ENCODE assay signal across 1 cellular context in genomic region chr7:98106647-98107312, GRCh38.
TF ChIP-seq lines count a peak whose summit lies in the region.

TSS of gene LMTK2 (plus strand) at chr7:98106862. CDS start at chr7:98107178, 316 bp downstream.

TF ChIP-seq in WTC11, 78 proteins besides CTCF, POLR2A, EP300 and RAD21 (continued from another document):
- TF ChIP-seq, protein P1, sequence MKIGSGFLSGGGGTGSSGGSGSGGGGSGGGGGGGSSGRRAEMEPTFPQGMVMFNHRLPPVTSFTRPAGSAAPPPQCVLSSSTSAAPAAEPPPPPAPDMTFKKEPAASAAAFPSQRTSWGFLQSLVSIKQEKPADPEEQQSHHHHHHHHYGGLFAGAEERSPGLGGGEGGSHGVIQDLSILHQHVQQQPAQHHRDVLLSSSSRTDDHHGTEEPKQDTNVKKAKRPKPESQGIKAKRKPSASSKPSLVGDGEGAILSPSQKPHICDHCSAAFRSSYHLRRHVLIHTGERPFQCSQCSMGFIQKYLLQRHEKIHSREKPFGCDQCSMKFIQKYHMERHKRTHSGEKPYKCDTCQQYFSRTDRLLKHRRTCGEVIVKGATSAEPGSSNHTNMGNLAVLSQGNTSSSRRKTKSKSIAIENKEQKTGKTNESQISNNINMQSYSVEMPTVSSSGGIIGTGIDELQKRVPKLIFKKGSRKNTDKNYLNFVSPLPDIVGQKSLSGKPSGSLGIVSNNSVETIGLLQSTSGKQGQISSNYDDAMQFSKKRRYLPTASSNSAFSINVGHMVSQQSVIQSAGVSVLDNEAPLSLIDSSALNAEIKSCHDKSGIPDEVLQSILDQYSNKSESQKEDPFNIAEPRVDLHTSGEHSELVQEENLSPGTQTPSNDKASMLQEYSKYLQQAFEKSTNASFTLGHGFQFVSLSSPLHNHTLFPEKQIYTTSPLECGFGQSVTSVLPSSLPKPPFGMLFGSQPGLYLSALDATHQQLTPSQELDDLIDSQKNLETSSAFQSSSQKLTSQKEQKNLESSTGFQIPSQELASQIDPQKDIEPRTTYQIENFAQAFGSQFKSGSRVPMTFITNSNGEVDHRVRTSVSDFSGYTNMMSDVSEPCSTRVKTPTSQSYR (CRISPR knock-in tag; IDR thresholded peaks at IDR 0.05): no peak
- TF ChIP-seq, protein P2, sequence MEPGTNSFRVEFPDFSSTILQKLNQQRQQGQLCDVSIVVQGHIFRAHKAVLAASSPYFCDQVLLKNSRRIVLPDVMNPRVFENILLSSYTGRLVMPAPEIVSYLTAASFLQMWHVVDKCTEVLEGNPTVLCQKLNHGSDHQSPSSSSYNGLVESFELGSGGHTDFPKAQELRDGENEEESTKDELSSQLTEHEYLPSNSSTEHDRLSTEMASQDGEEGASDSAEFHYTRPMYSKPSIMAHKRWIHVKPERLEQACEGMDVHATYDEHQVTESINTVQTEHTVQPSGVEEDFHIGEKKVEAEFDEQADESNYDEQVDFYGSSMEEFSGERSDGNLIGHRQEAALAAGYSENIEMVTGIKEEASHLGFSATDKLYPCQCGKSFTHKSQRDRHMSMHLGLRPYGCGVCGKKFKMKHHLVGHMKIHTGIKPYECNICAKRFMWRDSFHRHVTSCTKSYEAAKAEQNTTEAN (CRISPR knock-in tag; IDR thresholded peaks at IDR 0.05): no peak
- TF ChIP-seq GTF2I (CRISPR knock-in tag; conservative IDR thresholded peaks at IDR 0.05) (no peak), OVOL2 (CRISPR knock-in tag; IDR thresholded peaks at IDR 0.05; ENCODE audit: borderline replicate concordance) (no peak), AR (CRISPR knock-in tag; IDR thresholded peaks at IDR 0.05) (no peak), GRHL2 (CRISPR knock-in tag; IDR thresholded peaks at IDR 0.05; ENCODE audit: insufficient replicate concordance, severe bottlenecking) (no peak), NR3C1 (CRISPR knock-in tag; conservative IDR thresholded peaks at IDR 0.05; ENCODE audit: low read depth) (no peak), ZSCAN18 (CRISPR knock-in tag; IDR thresholded peaks at IDR 0.05) (no peak), ZMAT4 (CRISPR knock-in tag; IDR thresholded peaks at IDR 0.05) (no peak), SOX15 (CRISPR knock-in tag; IDR thresholded peaks at IDR 0.05) (no peak), ZNF263 (CRISPR knock-in tag; IDR thresholded peaks at IDR 0.05; ENCODE audit: low read depth) (0 out of 2 replicates have a peak, but pooled peaks have one; percentile 27), KAT7 (CRISPR knock-in tag; IDR thresholded peaks at IDR 0.05; ENCODE audit: borderline replicate concordance) (peak; percentile 76; the same call in 1 of the 2 replicates), PRRX2 (CRISPR knock-in tag; IDR thresholded peaks at IDR 0.05) (no peak), ZNF317 (CRISPR knock-in tag; IDR thresholded peaks at IDR 0.05; ENCODE audit: borderline replicate concordance, low read depth) (no peak)
- TF ChIP-seq, protein P3, sequence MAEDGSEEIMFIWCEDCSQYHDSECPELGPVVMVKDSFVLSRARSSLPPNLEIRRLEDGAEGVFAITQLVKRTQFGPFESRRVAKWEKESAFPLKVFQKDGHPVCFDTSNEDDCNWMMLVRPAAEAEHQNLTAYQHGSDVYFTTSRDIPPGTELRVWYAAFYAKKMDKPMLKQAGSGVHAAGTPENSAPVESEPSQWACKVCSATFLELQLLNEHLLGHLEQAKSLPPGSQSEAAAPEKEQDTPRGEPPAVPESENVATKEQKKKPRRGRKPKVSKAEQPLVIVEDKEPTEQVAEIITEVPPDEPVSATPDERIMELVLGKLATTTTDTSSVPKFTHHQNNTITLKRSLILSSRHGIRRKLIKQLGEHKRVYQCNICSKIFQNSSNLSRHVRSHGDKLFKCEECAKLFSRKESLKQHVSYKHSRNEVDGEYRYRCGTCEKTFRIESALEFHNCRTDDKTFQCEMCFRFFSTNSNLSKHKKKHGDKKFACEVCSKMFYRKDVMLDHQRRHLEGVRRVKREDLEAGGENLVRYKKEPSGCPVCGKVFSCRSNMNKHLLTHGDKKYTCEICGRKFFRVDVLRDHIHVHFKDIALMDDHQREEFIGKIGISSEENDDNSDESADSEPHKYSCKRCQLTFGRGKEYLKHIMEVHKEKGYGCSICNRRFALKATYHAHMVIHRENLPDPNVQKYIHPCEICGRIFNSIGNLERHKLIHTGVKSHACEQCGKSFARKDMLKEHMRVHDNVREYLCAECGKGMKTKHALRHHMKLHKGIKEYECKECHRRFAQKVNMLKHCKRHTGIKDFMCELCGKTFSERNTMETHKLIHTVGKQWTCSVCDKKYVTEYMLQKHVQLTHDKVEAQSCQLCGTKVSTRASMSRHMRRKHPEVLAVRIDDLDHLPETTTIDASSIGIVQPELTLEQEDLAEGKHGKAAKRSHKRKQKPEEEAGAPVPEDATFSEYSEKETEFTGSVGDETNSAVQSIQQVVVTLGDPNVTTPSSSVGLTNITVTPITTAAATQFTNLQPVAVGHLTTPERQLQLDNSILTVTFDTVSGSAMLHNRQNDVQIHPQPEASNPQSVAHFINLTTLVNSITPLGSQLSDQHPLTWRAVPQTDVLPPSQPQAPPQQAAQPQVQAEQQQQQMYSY (CRISPR knock-in tag; IDR thresholded peaks at IDR 0.05): peak; percentile 26; the same call in 1 of the 2 replicates
- TF ChIP-seq, protein P4, sequence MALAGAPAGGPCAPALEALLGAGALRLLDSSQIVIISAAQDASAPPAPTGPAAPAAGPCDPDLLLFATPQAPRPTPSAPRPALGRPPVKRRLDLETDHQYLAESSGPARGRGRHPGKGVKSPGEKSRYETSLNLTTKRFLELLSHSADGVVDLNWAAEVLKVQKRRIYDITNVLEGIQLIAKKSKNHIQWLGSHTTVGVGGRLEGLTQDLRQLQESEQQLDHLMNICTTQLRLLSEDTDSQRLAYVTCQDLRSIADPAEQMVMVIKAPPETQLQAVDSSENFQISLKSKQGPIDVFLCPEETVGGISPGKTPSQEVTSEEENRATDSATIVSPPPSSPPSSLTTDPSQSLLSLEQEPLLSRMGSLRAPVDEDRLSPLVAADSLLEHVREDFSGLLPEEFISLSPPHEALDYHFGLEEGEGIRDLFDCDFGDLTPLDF (CRISPR knock-in tag; IDR thresholded peaks at IDR 0.05): no peak
- TF ChIP-seq, protein P5, sequence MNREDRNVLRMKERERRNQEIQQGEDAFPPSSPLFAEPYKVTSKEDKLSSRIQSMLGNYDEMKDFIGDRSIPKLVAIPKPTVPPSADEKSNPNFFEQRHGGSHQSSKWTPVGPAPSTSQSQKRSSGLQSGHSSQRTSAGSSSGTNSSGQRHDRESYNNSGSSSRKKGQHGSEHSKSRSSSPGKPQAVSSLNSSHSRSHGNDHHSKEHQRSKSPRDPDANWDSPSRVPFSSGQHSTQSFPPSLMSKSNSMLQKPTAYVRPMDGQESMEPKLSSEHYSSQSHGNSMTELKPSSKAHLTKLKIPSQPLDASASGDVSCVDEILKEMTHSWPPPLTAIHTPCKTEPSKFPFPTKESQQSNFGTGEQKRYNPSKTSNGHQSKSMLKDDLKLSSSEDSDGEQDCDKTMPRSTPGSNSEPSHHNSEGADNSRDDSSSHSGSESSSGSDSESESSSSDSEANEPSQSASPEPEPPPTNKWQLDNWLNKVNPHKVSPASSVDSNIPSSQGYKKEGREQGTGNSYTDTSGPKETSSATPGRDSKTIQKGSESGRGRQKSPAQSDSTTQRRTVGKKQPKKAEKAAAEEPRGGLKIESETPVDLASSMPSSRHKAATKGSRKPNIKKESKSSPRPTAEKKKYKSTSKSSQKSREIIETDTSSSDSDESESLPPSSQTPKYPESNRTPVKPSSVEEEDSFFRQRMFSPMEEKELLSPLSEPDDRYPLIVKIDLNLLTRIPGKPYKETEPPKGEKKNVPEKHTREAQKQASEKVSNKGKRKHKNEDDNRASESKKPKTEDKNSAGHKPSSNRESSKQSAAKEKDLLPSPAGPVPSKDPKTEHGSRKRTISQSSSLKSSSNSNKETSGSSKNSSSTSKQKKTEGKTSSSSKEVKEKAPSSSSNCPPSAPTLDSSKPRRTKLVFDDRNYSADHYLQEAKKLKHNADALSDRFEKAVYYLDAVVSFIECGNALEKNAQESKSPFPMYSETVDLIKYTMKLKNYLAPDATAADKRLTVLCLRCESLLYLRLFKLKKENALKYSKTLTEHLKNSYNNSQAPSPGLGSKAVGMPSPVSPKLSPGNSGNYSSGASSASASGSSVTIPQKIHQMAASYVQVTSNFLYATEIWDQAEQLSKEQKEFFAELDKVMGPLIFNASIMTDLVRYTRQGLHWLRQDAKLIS (CRISPR knock-in tag; IDR thresholded peaks at IDR 0.05; ENCODE audit: borderline replicate concordance): no peak
